8 cellular contexts compared by ENCODE assay signal in genomic region chr19:7522072-7522922, GRCh38. TPM values are rescaled to one million over a fixed set of nuclear protein-coding genes. Genes with fewer than 3 reads are reported as not detected.
DNase-seq lines count a peak whose midpoint lies in the region; ATAC-seq and TF ChIP-seq lines count a peak whose summit lies in the region.

TSS of gene MCOLN1 (plus strand) at chr19:7522624. CDS start at chr19:7522751, 127 bp downstream.

- 0% methylated on average over 3 to 7 of the region's 65 CpGs for WGBS in gastroesophageal sphincter (ENCODE audit: low coverage in 1 of 2), 2 donors
- WGBS in suprapubic skin: under 1% methylated on average over 14 of the region's 65 CpGs

- ATAC-seq in gastroesophageal sphincter: peak; percentile 95

- CTCF ChIA-PET in HEK293T (lab: Yijun Ruan, JAX): interaction anchor here (1.0 to 1.6 kb wide), 3 partner anchors 46 to 347 kb away, joined by 3 to 4 read pairs (median 4); no protein-coding TSS in a partner anchor
- CTCF ChIA-PET in activated naive CD4-positive, alpha-beta T cell treated with anti-CD3 and anti-CD28 coated beads for 36 hours (lab: Charles Lee): interaction anchor here (0.6 to 1.5 kb wide), 4 partner anchors 125 to 168 kb away, joined by 3 to 6 read pairs (median 4); no protein-coding TSS in a partner anchor

- no peaks in the 10 kb centered on the region for H3K9me3 ChIP-seq in SK-N-MC (ENCODE audit: low read depth, low read length)
- H3K9me3 ChIP-seq in gastroesophageal sphincter: no peaks in the 10 kb centered on the region
- H3K9me3 ChIP-seq in suprapubic skin: no peaks in the 10 kb centered on the region

- H3K4me1 Mint-ChIP-seq in activated naive CD4-positive, alpha-beta T cell treated with anti-CD3 and anti-CD28 coated beads for 36 hours (ENCODE audit: low read depth): peaks cover 11% of the 10 kb centered on the region

- H3K4me3 ChIP-seq in SK-N-MC (peak within 1 kb of the TSS; percentile 82), gastroesophageal sphincter (peak within 1 kb of the TSS; percentile 62 to 91), suprapubic skin (peak within 1 kb of the TSS; percentile 83)

- H3K27me3 Mint-ChIP-seq in activated naive CD4-positive, alpha-beta T cell treated with anti-CD3 and anti-CD28 coated beads for 36 hours (ENCODE audit: low read depth): no peaks in the 10 kb centered on the region

- intact Hi-C loops in activated naive CD4-positive, alpha-beta T cell treated with anti-CD3 and anti-CD28 coated beads for 36 hours (cut with micrococcal nuclease): loop anchor here (1.0 to 2.0 kb wide), 2 partner anchors 12 to 107 kb away; partner anchors contain the start of genes PET100 and XAB2

- H3K4me1 ChIP-seq in gastroesophageal sphincter (peaks cover 3 to 38% (median 17%) of the 10 kb centered on the region in 3 donors), suprapubic skin (peaks cover 32% of the 10 kb centered on the region)

- peak; percentile 96 for DNase-seq in GDM1 (lab: John Stamatoyannopoulos, UW)
- peak; percentile 100 for DNase-seq in HEK293T (ENCODE audit: extremely low spot score)
- peak; percentile 98 for DNase-seq in NAMALWA (ENCODE audit: low spot score)
- DNase-seq in SK-N-MC (ENCODE audit: low read depth, low spot score): no peak
- peak; percentile 99 for DNase-seq in activated naive CD4-positive, alpha-beta T cell treated with anti-CD3 and anti-CD28 coated beads for 36 hours
- DNase-seq in occipital lobe (lab: John Stamatoyannopoulos, UW): peak; percentile 94
- peak; percentile 99 to 100 for DNase-seq in suprapubic skin (ENCODE audit: low spot score in 2 of 2)

- peak within 1 kb of the TSS; percentile 72 for H3K4me3 Mint-ChIP-seq in activated naive CD4-positive, alpha-beta T cell treated with anti-CD3 and anti-CD28 coated beads for 36 hours

- TF ChIP-seq CTCF in gastroesophageal sphincter (IDR thresholded peaks at IDR 0.05): peak in 2 of 4 experiments; percentile 5 to 22
- no peak for TF ChIP-seq CTCF in suprapubic skin (IDR thresholded peaks at IDR 0.05)

- POLR2A ChIA-PET in HEK293T (lab: Yijun Ruan, JAX): interaction anchor here (1.0 to 3.0 kb wide), 15 partner anchors 9 to 453 kb away, joined by 3 to 21 read pairs (median 4); partner anchors contain the start of genes PEX11G, PNPLA6 and ZNF557

- no peaks in the 10 kb centered on the region for H3K36me3 Mint-ChIP-seq in activated naive CD4-positive, alpha-beta T cell treated with anti-CD3 and anti-CD28 coated beads for 36 hours (ENCODE audit: low read depth)

- no peaks in the 10 kb centered on the region for H3K36me3 ChIP-seq in SK-N-MC (ENCODE audit: insufficient read depth, low read length)
- H3K36me3 ChIP-seq in gastroesophageal sphincter: peaks cover 0 to 64% of the 10 kb centered on the region in 2 donors
- peaks cover 36% of the 10 kb centered on the region for H3K36me3 ChIP-seq in suprapubic skin

- peak within 1 kb of the TSS; percentile 79 for H3K9ac ChIP-seq in SK-N-MC (ENCODE audit: insufficient read length)

- H3K27ac ChIP-seq in SK-N-MC (peak within 1 kb of the TSS; percentile 10; the same call in 1 of the 2 replicates), gastroesophageal sphincter (peak within 1 kb of the TSS; percentile 7 to 83 (median 76)), suprapubic skin (peak within 1 kb of the TSS; percentile 85)

- H3K27ac Mint-ChIP-seq in activated naive CD4-positive, alpha-beta T cell treated with anti-CD3 and anti-CD28 coated beads for 36 hours: peak within 1 kb of the TSS; percentile 63

- TF ChIP-seq POLR2A in gastroesophageal sphincter (IDR thresholded peaks at IDR 0.05) (peak; percentile 68 to 87), suprapubic skin (IDR thresholded peaks at IDR 0.05) (peak in 1 of 2 donors; percentile 54)

- TF ChIP-seq EP300 in gastroesophageal sphincter (IDR thresholded peaks at IDR 0.05) (no peak), suprapubic skin (IDR thresholded peaks at IDR 0.05) (no peak)

- H3K27me3 ChIP-seq in gastroesophageal sphincter (no peaks in the 10 kb centered on the region), suprapubic skin (no peaks in the 10 kb centered on the region)

- H3K9me3 Mint-ChIP-seq in activated naive CD4-positive, alpha-beta T cell treated with anti-CD3 and anti-CD28 coated beads for 36 hours: no peaks in the 10 kb centered on the region

TF ChIP-seq in HEK293T, 16 proteins besides CTCF, POLR2A, EP300 and RAD21:
- no peak for TF ChIP-seq PKNOX1 (IDR thresholded peaks at IDR 0.05)
- peak; percentile 89 for TF ChIP-seq FOXM1 (IDR thresholded peaks at IDR 0.05; ENCODE audit: borderline replicate concordance)
- peak; percentile 69; the same call in 1 of the 2 replicates for TF ChIP-seq ARNT (IDR thresholded peaks at IDR 0.05)
- no peak for TF ChIP-seq SUZ12 (IDR thresholded peaks at IDR 0.05)
- no peak for TF ChIP-seq NFRKB (IDR thresholded peaks at IDR 0.05)
- peak; percentile 25; the same call in 1 of the 2 replicates for TF ChIP-seq CTBP1 (IDR thresholded peaks at IDR 0.05; ENCODE audit: borderline replicate concordance)
- no peak; the same call in 1 of the 2 replicates for TF ChIP-seq SP1 (IDR thresholded peaks at IDR 0.05)
- no peak for TF ChIP-seq ZNF384 (IDR thresholded peaks at IDR 0.05)
- no peak for TF ChIP-seq BHLHE40 (IDR thresholded peaks at IDR 0.05; ENCODE audit: borderline replicate concordance)
- TF ChIP-seq FOXK2 (IDR thresholded peaks at IDR 0.05): no peak
- TF ChIP-seq HDGF (IDR thresholded peaks at IDR 0.05; ENCODE audit: borderline replicate concordance): no peak
- TF ChIP-seq FOXA1 (IDR thresholded peaks at IDR 0.05): no peak
- no peak for TF ChIP-seq TARDBP (IDR thresholded peaks at IDR 0.05)
- TF ChIP-seq ELF4 (IDR thresholded peaks at IDR 0.05): no peak
- 0 out of 2 replicates have a peak, but pooled peaks have one; percentile 10 for TF ChIP-seq LEF1 (IDR thresholded peaks at IDR 0.05; ENCODE audit: borderline replicate concordance)
- peak; percentile 72 for TF ChIP-seq L3MBTL2 (conservative IDR thresholded peaks at IDR 0.05)
TF ChIP-seq in HEK293T: peak in this region for 5.

RNA-seq across cellular contexts. Expression of gene MCOLN1, which starts in this region (rescaled TPM):
- total RNA-seq in activated naive CD4-positive, alpha-beta T cell treated with anti-CD3 and anti-CD28 coated beads for 36 hours: 1 to 10 TPM; 4.2 to 5.2 TPM
- total RNA-seq in gastroesophageal sphincter (10 to 100 TPM in 3 of 4 donors, 1 to 10 TPM in 1; 7.4 to 18.4 (median 17.5) TPM), occipital lobe (9.8 TPM), suprapubic skin (10 to 100 TPM; 15.9 to 43.6 (median 29.5) TPM)

Comparison
In these comparisons a context has a peak if more than half of its experiments do, and no peak if none do; other contexts are left out.
1. H3K27ac ChIP-seq: peak in every context shown above with its lines; median percentile 85 in suprapubic skin; 76 in gastroesophageal sphincter; 10 in SK-N-MC.